In the genomic region with DNA sequence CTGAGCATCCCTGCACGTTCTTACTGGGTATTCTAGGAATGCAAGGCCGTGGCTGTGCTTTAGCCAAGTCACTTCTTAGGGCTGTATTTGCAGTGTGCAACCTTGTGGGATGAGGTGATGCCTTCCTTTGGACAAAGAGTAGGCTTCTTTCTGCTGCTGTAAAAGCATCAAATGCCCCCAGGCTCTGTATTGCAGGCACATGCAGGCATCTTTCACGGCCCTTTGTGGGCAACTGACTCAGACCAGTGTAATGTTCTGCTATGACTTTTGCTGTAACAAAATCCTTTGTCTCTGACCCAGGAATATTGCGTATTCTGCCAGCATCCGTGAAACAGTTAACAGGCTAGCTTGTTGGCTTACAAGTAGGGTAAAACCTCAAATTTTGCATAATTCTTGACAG, we compare ENCODE assay signal across 19 cellular contexts. TPM values are rescaled to one million over a fixed set of nuclear protein-coding genes. Genes with fewer than 3 reads are reported as not detected.
DNase-seq lines count a peak whose midpoint lies in the region; ATAC-seq, FAIRE-seq and TF ChIP-seq lines count a peak whose summit lies in the region.
"Had no signal": no experiment of that assay in that cellular context is flagged by ENCODE, and none has a peak within 500 bp of the region (broad histone marks: within the 10 kb centered on the region; RNA-seq: fewer than 3 reads in every experiment).

No MANE protein-coding gene starts in this region.

- H3K4me2 ChIP-seq in A549 (no peak overlapping the region), GM23248 (ENCODE audit: unreplicated experiment) (no peak overlapping the region)
- H3K4me2 ChIP-seq: SK-N-SH had no signal

- H3K4me1 ChIP-seq in A549 (no peaks in the 10 kb centered on the region), GM23248 (ENCODE audit: insufficient read depth) (no peaks in the 10 kb centered on the region; the same call in none of the 2 replicates), RWPE2 (ENCODE audit: insufficient read depth, poor library complexity, severe bottlenecking) (peaks cover 6% of the 10 kb centered on the region), thyroid gland (no peaks in the 10 kb centered on the region), adrenal gland (replicated peaks in 1 of 2) (no peaks in the 10 kb centered on the region)
- H3K4me1 ChIP-seq: heart left ventricle had no signal

- WGBS in A549 (ENCODE audit: missing lambda C conversion rate): 56% methylated on average over 5 of the region's 5 CpGs
- 29 to 31% methylated on average over 5 of the region's 5 CpGs for WGBS in GM23248 (ENCODE audit: low coverage in 1 of 2, low lambda C conversion rate in 2 of 2, missing lambda C conversion rate in 2 of 2), 2 experiments
- 72 to 81% methylated on average over 5 of the region's 5 CpGs for whole genome bisulfite sequencing in thyroid gland, 2 donors
- 60 to 69% (median 63%) methylated on average over 5 of the region's 5 CpGs for WGBS in adrenal gland, 4 donors

- no peak for TF ChIP-seq EP300 in A549 (IDR thresholded peaks at IDR 0.05)

- H3K36me3 ChIP-seq in GM23248 (ENCODE audit: low read depth): no peaks in the 10 kb centered on the region
- H3K36me3 ChIP-seq in RWPE2 (ENCODE audit: low read depth): no peaks in the 10 kb centered on the region
- H3K36me3 ChIP-seq in thyroid gland: no peaks in the 10 kb centered on the region
- no peaks in the 10 kb centered on the region for H3K36me3 ChIP-seq in adrenal gland (replicated peaks in 1 of 2)

- DNase-seq in A549 (ENCODE audit: low read depth in 1 of 2, low spot score in 1 of 2): no peak
- peak; percentile 83 for DNase-seq in GM23248
- peak; percentile 90 for DNase-seq in RWPE2 (ENCODE audit: low spot score)
- DNase-seq in fibroblast of gingiva (ENCODE audit: low read depth): peak; percentile 82
- no peak for DNase-seq in NCI-H2107 (lab: John Stamatoyannopoulos, UW)
- no peak for DNase-seq in thyroid gland
- no peak for DNase-seq in adrenal gland
- DNase-seq: activated CD4-positive, alpha-beta T cell treated with anti-CD3 and anti-CD28 coated beads, Interleukin-2, amount 50 U/mL, for 4 hours; activated T-cell treated with anti-CD3 and anti-CD28 coated beads, Interleukin-2, amount 50 U/mL, for 4 hours; Caco-2; GF-D8; heart left ventricle; kidney glomerular epithelial cell; NCI-H1694 treated with DMSO at 0.1 percent for 48 hours; NCI-H510A; SK-N-SH; stimulated activated naive CD4-positive, alpha-beta T cell treated with Interleukin-2 at 50 U/mL for 16 hours had no signal

- CTCF ChIA-PET in A549 (lab: Yijun Ruan, JAX): no interaction called here

- H3K9me3 ChIP-seq in A549 (no peaks in the 10 kb centered on the region), GM23248 (ENCODE audit: low read depth) (no peaks in the 10 kb centered on the region), RWPE2 (ENCODE audit: severe bottlenecking) (no peaks in the 10 kb centered on the region), thyroid gland (no peaks in the 10 kb centered on the region), adrenal gland (replicated peaks in 1 of 3) (no peaks in the 10 kb centered on the region)
- H3K9me3 ChIP-seq: Caco-2, heart left ventricle, SK-N-SH had no signal

- no peak overlapping the region for H3K9ac ChIP-seq in GM23248
- H3K9ac ChIP-seq: SK-N-SH had no signal

- H3K9me2 ChIP-seq in GM23248 (ENCODE audit: insufficient read depth): no peaks in the 10 kb centered on the region
- H3K9me2 ChIP-seq: SK-N-SH had no signal

- intact Hi-C loops in thyroid gland (cut with DNase I): no loop called here
- intact Hi-C loops in adrenal gland (cut with DNase I): no loop called here

- POLR2A ChIA-PET in A549 (lab: Yijun Ruan, JAX): no interaction called here

- no peak for TF ChIP-seq POLR2A in A549 (IDR thresholded peaks at IDR 0.05; ENCODE audit: low read length)
- TF ChIP-seq POLR2A in thyroid gland (IDR thresholded peaks at IDR 0.05): no peak
- TF ChIP-seq POLR2A in adrenal gland (IDR thresholded peaks at IDR 0.05): no peak

- no peak overlapping the region for H3K4me3 ChIP-seq in A549
- H3K4me3 ChIP-seq in GM23248: no peak overlapping the region
- H3K4me3 ChIP-seq in RWPE2 (ENCODE audit: severe bottlenecking): no peak overlapping the region
- no peak overlapping the region for H3K4me3 ChIP-seq in thyroid gland (replicated peaks in 1 of 3)
- H3K4me3 ChIP-seq in adrenal gland: no peak overlapping the region
- H3K4me3 ChIP-seq: heart left ventricle had no signal

- ATAC-seq in A549: peak; percentile 26; a peak in 1 of 6 replicates
- ATAC-seq in RWPE2 (ENCODE audit: low read depth): peak; percentile 96
- no peak for ATAC-seq in HG02884 (IDR thresholded peaks at IDR 0.05; ENCODE audit: unreplicated experiment)
- ATAC-seq: activated T-cell treated with anti-CD3 and anti-CD28 coated beads, Interleukin-2, amount 50 U/mL, for 4 hours; heart left ventricle had no signal

- TF ChIP-seq RAD21 in A549 (conservative IDR thresholded peaks at IDR 0.05 in 1 of 2, IDR thresholded peaks at IDR 0.05 in 1 of 2): no peak

- no peaks in the 10 kb centered on the region for H4K20me1 ChIP-seq in GM23248 (ENCODE audit: insufficient read depth)

- H3F3A ChIP-seq in GM23248 (ENCODE audit: insufficient read depth): peaks cover 5% of the 10 kb centered on the region; the same call in 1 of the 2 replicates

- H3K27ac ChIP-seq in A549: no peak overlapping the region
- H3K27ac ChIP-seq in GM23248: no peak overlapping the region
- H3K27ac ChIP-seq in RWPE2 (ENCODE audit: poor library complexity, severe bottlenecking): peak overlapping the region; percentile 57
- no peak overlapping the region for H3K27ac ChIP-seq in thyroid gland
- H3K27ac ChIP-seq in adrenal gland: no peak overlapping the region
- H3K27ac ChIP-seq: heart left ventricle had no signal

- TF ChIP-seq CTCF in A549 (IDR thresholded peaks at IDR 0.05) (no peak), RWPE2 (IDR thresholded peaks at IDR 0.05; ENCODE audit: poor library complexity, severe bottlenecking) (no peak), thyroid gland (IDR thresholded peaks at IDR 0.05) (no peak), adrenal gland (IDR thresholded peaks at IDR 0.05) (no peak)

- H3K79me2 ChIP-seq in GM23248 (ENCODE audit: insufficient read depth): no peaks in the 10 kb centered on the region

- H3K27me3 ChIP-seq in GM23248 (replicated peaks; ENCODE audit: insufficient read depth): no peaks in the 10 kb centered on the region
- H3K27me3 ChIP-seq in RWPE2 (ENCODE audit: insufficient read depth, poor library complexity, severe bottlenecking): no peaks in the 10 kb centered on the region
- H3K27me3 ChIP-seq in thyroid gland: no peaks in the 10 kb centered on the region
- H3K27me3 ChIP-seq in adrenal gland: no peaks in the 10 kb centered on the region
- H3K27me3 ChIP-seq: heart left ventricle had no signal

- no peak for FAIRE-seq in A549 (lab: Jason Lieb, UNC)
- FAIRE-seq: colon had no signal

- in situ Hi-C loops in GM23248 (cut with MboI): no loop called here

- H2AFZ ChIP-seq in GM23248: no peak overlapping the region

TF ChIP-seq in A549, 52 proteins besides CTCF, POLR2A, EP300 and RAD21:
- TF ChIP-seq HOXB5 (CRISPR knock-in tag; IDR thresholded peaks at IDR 0.05): no peak
- no peak for TF ChIP-seq NFE2L2 (conservative IDR thresholded peaks at IDR 0.05; ENCODE audit: low read length)
- TF ChIP-seq ESRRA (IDR thresholded peaks at IDR 0.05; ENCODE audit: borderline replicate concordance, low read length): no peak

RNA-seq across cellular contexts. Expression of a gene that starts 30.9 kb away (rescaled TPM):
- 44.0 and 73.5 TPM in 2 replicates for polyA plus RNA-seq in A549 (2011; rRNA removed)
- 38.7 and 39.6 TPM in 2 replicates for polyA plus RNA-seq in A549 (2012; cell fraction: cytosol; rRNA removed)
- 13.6 and 14.6 TPM in 2 replicates for polyA plus RNA-seq in A549 (2012; cell fraction: nucleus; rRNA removed)
- 66.1 to 76.4 TPM (median 72.7 TPM) in 3 replicates for polyA plus RNA-seq in A549 (2017; fragmentation: RNase III; extraction: RNeasy Plus Mini Kit Qiagen cat#74134 plus additional on column Dnase treatment)
- polyA minus RNA-seq in A549 (2011; rRNA and poly(A)+ RNA removed): 3.1 and 5.3 TPM in 2 replicates
- 16.4 and 26.3 TPM in 2 replicates for total RNA-seq in GM23248 (2014; rRNA removed; shearing (Covaris generic))
- 55.1 and 57.0 TPM in 2 replicates for polyA plus RNA-seq in GM23248 (2016; fragmentation: Nextera tagmentation; extraction: Ambion mirVana)
- 10 to 100 TPM; 48.8 to 82.1 (median 60.7) TPM for total RNA-seq in thyroid gland
- 10 to 100 TPM; 10.3 to 32.2 (median 23.7) TPM for total RNA-seq in adrenal gland
- 10 to 100 TPM; 13.4 to 80.1 (median 25.6) TPM for polyA plus RNA-seq in adrenal gland

RNA-seq across cellular contexts. Expression of a gene that starts 50.0 kb away (rescaled TPM):
- polyA plus RNA-seq in A549 (2011; rRNA removed) (1.3 and 1.4 TPM in 2 replicates), A549 (2017; fragmentation: RNase III; extraction: RNeasy Plus Mini Kit Qiagen cat#74134 plus additional on column Dnase treatment) (0.37 to 0.83 TPM (median 0.69 TPM) in 3 replicates), GM23248 (2016; fragmentation: Nextera tagmentation; extraction: Ambion mirVana) (0.16 and 0.79 TPM in 2 replicates), adrenal gland (under 1 TPM; 0.17 to 0.59 (median 0.48) TPM)
- 0.69 and 0.71 TPM in 2 replicates for polyA plus RNA-seq in A549 (2012; cell fraction: cytosol; rRNA removed)
- polyA plus RNA-seq in A549 (2012; cell fraction: nucleus; rRNA removed): 0.37 and 0.67 TPM in 2 replicates
- polyA minus RNA-seq in A549 (2011; rRNA and poly(A)+ RNA removed): 0.87 TPM in 1 of 2 replicates, not detected in the other
- 1.3 TPM in 1 of 2 replicates, not detected in the other for total RNA-seq in GM23248 (2014; rRNA removed; shearing (Covaris generic))
- total RNA-seq in thyroid gland (10 to 100 TPM in 2 of 4 donors, 1 to 10 TPM in 2; 3.1 to 14.2 (median 9.7) TPM), adrenal gland (1 to 10 TPM in 3 of 8 donors, under 1 TPM in 3, not detected in 2; 0.24 to 6.0 (median 0.86) TPM)

Comparison
In these comparisons a context has a peak if more than half of its experiments do, and no peak if none do; other contexts are left out.
1. DNase-seq: peak in GM23248 (single experiment), RWPE2 (single experiment) and fibroblast of gingiva (single experiment); none in A549 (0 of 2), NCI-H2107 (single experiment), thyroid gland (0 of 2) and adrenal gland (0 of 7).